27 cellular contexts compared by ENCODE assay signal in genomic region chr2:118530976-118531375, GRCh38.
A peak's percentile ranks its signal among the peaks of the same experiment; 100 is the strongest.
DNase-seq lines count a peak whose midpoint lies in the region; ATAC-seq and TF ChIP-seq lines count a peak whose summit lies in the region.
"Had no signal": no experiment of that assay in that cellular context is flagged by ENCODE, and none has a peak within 500 bp of the region (broad histone marks: within the 10 kb centered on the region; RNA-seq: fewer than 3 reads in every experiment).

No MANE protein-coding gene starts in this region.

- peak; percentile 20 for DNase-seq in GM04503 (ENCODE audit: low read depth)
- DNase-seq in MG63, result peak; percentile 66
- peak; percentile 27 for DNase-seq in epithelial cell of esophagus (ENCODE audit: low read depth)
- peak; percentile 55 for DNase-seq in skeletal muscle cell (ENCODE audit: low read depth)
- no peak for DNase-seq in NCI-H226
- DNase-seq in T-helper 17 cell, result no peak
- DNase-seq: body of pancreas; colonic mucosa; GDM1; Kasumi-1; left colon; midbrain; NCI-H1105 treated with DMSO at 0.1 percent for 48 hours; NCI-H2107; NCI-H526; SIG-M5; stimulated activated CD4-positive, alpha-beta T cell treated with anti-CD3 and anti-CD28 coated beads, Interleukin-2, amount 100 ng/mL, for 24 hours; stimulated activated naive CD4-positive, alpha-beta T cell treated with Interleukin-2 at 50 U/mL for 16 hours; T1000; transverse colon had no signal

- no peaks in the 10 kb centered on the region for H3K36me3 Mint-ChIP-seq in T-helper 17 cell (ENCODE audit: low read depth)
- H3K36me3 Mint-ChIP-seq: activated naive CD8-positive, alpha-beta T cell had no signal

- no peak for TF ChIP-seq CTCF in epithelial cell of esophagus (IDR thresholded peaks at IDR 0.05; ENCODE audit: insufficient read depth, low read depth, low read length, missing control alignments)

- H3K36me3 ChIP-seq in MG63, result no peaks in the 10 kb centered on the region
- H3K36me3 ChIP-seq: BLaER1, colonic mucosa, gastroesophageal sphincter, transverse colon had no signal

- no peaks in the 10 kb centered on the region for H3K9me3 ChIP-seq in MG63
- H3K9me3 ChIP-seq in T-helper 17 cell (ENCODE audit: control insufficient read depth, low read length, poor library complexity, severe bottlenecking), result no peaks in the 10 kb centered on the region
- H3K9me3 ChIP-seq: BLaER1, body of pancreas, colonic mucosa, gastroesophageal sphincter, transverse colon had no signal

- H3K4me3 ChIP-seq in MG63, result no peak overlapping the region
- no peak overlapping the region for H3K4me3 ChIP-seq in epithelial cell of esophagus (ENCODE audit: low read length)
- no peak overlapping the region for H3K4me3 ChIP-seq in skeletal muscle cell (ENCODE audit: low read depth, low read length)
- H3K4me3 ChIP-seq: BLaER1, body of pancreas, colonic mucosa, gastroesophageal sphincter, transverse colon had no signal

- no peak overlapping the region for H3K4me3 Mint-ChIP-seq in T-helper 17 cell
- H3K4me3 Mint-ChIP-seq: activated naive CD8-positive, alpha-beta T cell; activated T-helper 1 cell treated with anti-CD3 and anti-CD28 coated beads, Interleukin-12 subunit alpha, Interleukin-12 subunit beta, Interleukin-2, Interleukin-4 antibody, amounts not matched to agents 30 ng/mL and 10 ng/mL and 1 ng/mL, durations not matched to agents 14 hours and 24 hours and 36 hours had no signal

- no peaks in the 10 kb centered on the region for H3K4me1 Mint-ChIP-seq in T-helper 17 cell

- no peaks in the 10 kb centered on the region; the same call in 1 of the 2 replicates for H3K27me3 ChIP-seq in MG63
- H3K27me3 ChIP-seq: BLaER1, body of pancreas, colonic mucosa, transverse colon had no signal

- H3K27me3 Mint-ChIP-seq in T-helper 17 cell, result peaks cover 10% of the 10 kb centered on the region

- ATAC-seq in HG02623 (IDR thresholded peaks at IDR 0.05; ENCODE audit: unreplicated experiment) (no peak), GM21737 (IDR thresholded peaks at IDR 0.05; ENCODE audit: unreplicated experiment) (no peak), T-helper 17 cell (no peak)
- ATAC-seq: activated CD4-positive, CD25-positive, alpha-beta regulatory T cell treated with anti-CD3 and anti-CD28 coated beads, Interleukin-2, amount 50 U/mL, for 24 hours; body of pancreas; gastroesophageal sphincter; left colon had no signal

- H3K27ac Mint-ChIP-seq in T-helper 17 cell, result no peak overlapping the region
- H3K27ac Mint-ChIP-seq: activated naive CD8-positive, alpha-beta T cell; activated T-helper 1 cell treated with anti-CD3 and anti-CD28 coated beads, Interleukin-12 subunit alpha, Interleukin-12 subunit beta, Interleukin-2, Interleukin-4 antibody, amounts not matched to agents 30 ng/mL and 10 ng/mL and 1 ng/mL, durations not matched to agents 14 hours and 24 hours and 36 hours had no signal

Comparison
In these comparisons a context has a peak if more than half of its experiments do, and no peak if none do; other contexts are left out.
1. DNase-seq: peak in GM04503 (single experiment), MG63 (single experiment), epithelial cell of esophagus (single experiment) and skeletal muscle cell (single experiment); none in NCI-H226 (single experiment) and T-helper 17 cell (0 of 3).